ENCODE assay signal across 8 cellular contexts in genomic region chr16:23640669-23640958, GRCh38. TPM values are rescaled to one million over a fixed set of nuclear protein-coding genes. Genes with fewer than 3 reads are reported as not detected.
A peak's percentile ranks its signal among the peaks of the same experiment; 100 is the strongest.
DNase-seq lines count a peak whose midpoint lies in the region; ATAC-seq, FAIRE-seq and TF ChIP-seq lines count a peak whose summit lies in the region.

No MANE protein-coding gene starts in this region.

- CTCF ChIA-PET in Caco-2 (lab: Charles Lee) = no interaction called here

- intact Hi-C loops in Caco-2 (cut with micrococcal nuclease; ENCODE audit: unreplicated experiment) (loop anchor here (5.0 kb wide), 1 partner anchor 37 kb away; the partner anchor contains the start of gene PLK1), adrenal gland (cut with DNase I) (no loop called here), kidney (cut with DNase I) (no loop called here)

- no peak for TF ChIP-seq CTCF in Caco-2 (IDR thresholded peaks at IDR 0.05; ENCODE audit: insufficient read depth in 1 of 2, low read depth in 1 of 2, low read length in 1 of 2, severe bottlenecking in 1 of 2, unreplicated experiment in 1 of 2)
- TF ChIP-seq CTCF in adrenal gland (IDR thresholded peaks at IDR 0.05) = no peak
- no peak for TF ChIP-seq CTCF in kidney (IDR thresholded peaks at IDR 0.05; ENCODE audit: borderline replicate concordance, extremely low read depth, insufficient read depth)
- no peak for TF ChIP-seq CTCF in thoracic aorta (IDR thresholded peaks at IDR 0.05)

- peaks cover 6% of the 10 kb centered on the region for H3K4me1 Mint-ChIP-seq in Caco-2 (ENCODE audit: low read depth, unreplicated experiment)

- no peak for TF ChIP-seq POLR2A in adrenal gland (IDR thresholded peaks at IDR 0.05)

- DNase-seq in Caco-2 = peak in 1 of 2 experiments; percentile 13
- peak; percentile 4 for DNase-seq in HTR-8/SVneo (ENCODE audit: insufficient read length, low spot score)
- no peak for DNase-seq in adrenal gland
- DNase-seq in kidney = no peak
- no peak for DNase-seq in thoracic aorta (ENCODE audit: low spot score)
- DNase-seq in kidney glomerular epithelial cell (lab: John Stamatoyannopoulos, UW) = no peak
- DNase-seq in activated effector memory CD4-positive, alpha-beta T cell treated with anti-CD3 and anti-CD28 coated beads, Interleukin-2, amount 50 U/mL, for 16 hours = no peak

- no TSS peak for BruUV-seq in Caco-2 (replicated peaks; lab: Mats Ljungman, UMichigan)

- no peak for ATAC-seq in thoracic aorta (ENCODE audit: insufficient number of reproducible peaks, low FRiP score, low read depth)
- ATAC-seq in GM21390 (IDR thresholded peaks at IDR 0.05; ENCODE audit: unreplicated experiment) = no peak

- H3K27me3 ChIP-seq in Caco-2 (replicated peaks; ENCODE audit: control insufficient read depth, insufficient read depth, low read length) = no peaks in the 10 kb centered on the region
- no peaks in the 10 kb centered on the region for H3K27me3 ChIP-seq in adrenal gland
- no peaks in the 10 kb centered on the region for H3K27me3 ChIP-seq in thoracic aorta (replicated peaks; ENCODE audit: insufficient read depth)

- POLR2A ChIA-PET in Caco-2 (lab: Charles Lee) = no interaction called here

- no peaks in the 10 kb centered on the region for H3K9me3 Mint-ChIP-seq in Caco-2 (ENCODE audit: unreplicated experiment)

- H3K9ac ChIP-seq in kidney (ENCODE audit: low read length in 2 of 2) = peak overlapping the region; percentile 89 to 97

- H3K27ac ChIP-seq in adrenal gland (peak overlapping the region in 4 of 5 donors; percentile 75 to 94 (median 81)), kidney (ENCODE audit: low read depth in 2 of 2, low read length in 2 of 2) (peak overlapping the region; percentile 47 to 76), thoracic aorta (peak overlapping the region; percentile 63 to 69)

- no peaks in the 10 kb centered on the region for H3K27me3 Mint-ChIP-seq in Caco-2 (ENCODE audit: insufficient read depth, unreplicated experiment)

- peak overlapping the region; percentile 93 for H3K27ac Mint-ChIP-seq in Caco-2 (ENCODE audit: unreplicated experiment)

- FAIRE-seq in HTR-8/SVneo (lab: Jason Lieb, UNC) (no peak), kidney (lab: Jason Lieb, UNC) (no peak)

- H3K9me3 ChIP-seq in Caco-2 = no peaks in the 10 kb centered on the region
- no peaks in the 10 kb centered on the region for H3K9me3 ChIP-seq in adrenal gland (replicated peaks in 1 of 3)
- H3K9me3 ChIP-seq in kidney (ENCODE audit: control insufficient read depth in 1 of 2, low read length in 2 of 2) = no peaks in the 10 kb centered on the region
- no peaks in the 10 kb centered on the region for H3K9me3 ChIP-seq in thoracic aorta

- 0 to 4% (median 2%) methylated on average over 9 of the region's 9 CpGs for WGBS in adrenal gland, 4 donors

- no peaks in the 10 kb centered on the region for H3K4me1 ChIP-seq in Caco-2
- peaks cover 15 to 21% of the 10 kb centered on the region in 2 donors for H3K4me1 ChIP-seq in adrenal gland (replicated peaks in 1 of 2)
- H3K4me1 ChIP-seq in kidney (ENCODE audit: control insufficient read depth in 1 of 2, insufficient read depth in 1 of 2, low read depth in 1 of 2, low read length in 2 of 2) = peaks cover 3 to 15% of the 10 kb centered on the region in 2 donors
- peaks cover 16 to 24% of the 10 kb centered on the region in 2 donors for H3K4me1 ChIP-seq in thoracic aorta (ENCODE audit: control insufficient read depth in 1 of 2, low read depth in 2 of 2)

- peaks cover 46% of the 10 kb centered on the region for H3K36me3 Mint-ChIP-seq in Caco-2 (ENCODE audit: insufficient read depth, unreplicated experiment)

- H3K4me3 ChIP-seq in Caco-2 (ENCODE audit: low read depth, low read length) (peak overlapping the region; percentile 99), adrenal gland (peak overlapping the region; percentile 69 to 100 (median 98)), kidney (ENCODE audit: low read length in 2 of 2) (peak overlapping the region; percentile 99), thoracic aorta (peak overlapping the region; percentile 99)

- peak overlapping the region; percentile 96 for H3K4me3 Mint-ChIP-seq in Caco-2 (ENCODE audit: unreplicated experiment)

- H3K36me3 ChIP-seq in Caco-2 (ENCODE audit: control insufficient read depth, insufficient read depth, low read length) (no peaks in the 10 kb centered on the region), adrenal gland (replicated peaks in 1 of 2) (peaks cover 0 to 48% of the 10 kb centered on the region in 2 donors), kidney (ENCODE audit: control insufficient read depth in 1 of 2, insufficient read depth in 2 of 2, low read length in 2 of 2) (peaks cover 6 to 11% of the 10 kb centered on the region in 2 donors), thoracic aorta (peaks cover 9% of the 10 kb centered on the region)

RNA-seq across cellular contexts. Expression of gene PALB2, which starts 0.5 kb away (rescaled TPM):
- 19.4 and 20.5 TPM in 2 replicates for total RNA-seq in Caco-2 (2022)
- total RNA-seq in adrenal gland = 10 to 100 TPM in 3 of 8 donors, 1 to 10 TPM in 5; 2.8 to 12.9 (median 9.2) TPM
- polyA plus RNA-seq in adrenal gland = 10 to 100 TPM in 2 of 3 donors, 1 to 10 TPM in 1; 9.6 to 16.4 (median 11.8) TPM
- total RNA-seq in kidney = 11.7 TPM
- 5.7 TPM for polyA plus RNA-seq in kidney (ENCODE audit: insufficient read depth, low read depth, low replicate concordance)
- total RNA-seq in thoracic aorta = 10 to 100 TPM in 1 of 2 donors, 1 to 10 TPM in 1; 5.1 to 14.2 TPM

RNA-seq across cellular contexts. Expression of gene DCTN5, which starts 0.7 kb away (rescaled TPM):
- total RNA-seq in Caco-2 (2022) (91.0 and 101 TPM in 2 replicates), adrenal gland (10 to 100 TPM; 22.7 to 62.7 (median 36.1) TPM), kidney (60.5 TPM), thoracic aorta (10 to 100 TPM; 23.5 to 38.3 TPM)
- polyA plus RNA-seq in adrenal gland (10 to 100 TPM in 1 of 3 donors, 1 to 10 TPM in 2; 7.9 to 64.4 (median 9.8) TPM), kidney (ENCODE audit: insufficient read depth, low read depth, low replicate concordance) (36.5 TPM)

RNA-seq across cellular contexts. Expression of gene PLK1, which starts 38.1 kb away (rescaled TPM):
- total RNA-seq in Caco-2 (2022) (104 and 114 TPM in 2 replicates), adrenal gland (1 to 10 TPM in 6 of 8 donors, under 1 TPM in 2; 0.18 to 4.7 (median 2.6) TPM), kidney (2.5 TPM), thoracic aorta (1 to 10 TPM; 1.2 to 7.2 TPM)
- polyA plus RNA-seq in adrenal gland (1 to 10 TPM; 1.2 to 2.8 (median 2.6) TPM), kidney (ENCODE audit: insufficient read depth, low read depth, low replicate concordance) (0.71 TPM)

RNA-seq across cellular contexts. Expression of gene NDUFAB1, which starts 44.5 kb away (rescaled TPM):
- total RNA-seq in Caco-2 (2022) (83.4 and 87.1 TPM in 2 replicates), adrenal gland (100 to 1,000 TPM; 103 to 194 (median 126) TPM), kidney (66.6 TPM), thoracic aorta (10 to 100 TPM; 48.7 to 63.1 TPM)
- polyA plus RNA-seq in adrenal gland (100 to 1,000 TPM in 1 of 3 donors, 10 to 100 TPM in 2; 67.6 to 170 (median 81.6) TPM), kidney (ENCODE audit: insufficient read depth, low read depth, low replicate concordance) (374 TPM)

Comparison
In these comparisons a context has a peak if more than half of its experiments do, and no peak if none do; other contexts are left out.
1. RNA of gene PLK1, which starts 38.1 kb away (total RNA-seq): 104 to 114 TPM in Caco-2; 1.2 to 7.2 TPM in thoracic aorta, 0.18 to 4.7 TPM in adrenal gland and 2.5 TPM in kidney (single experiment); every median in the first group is over 10 times any median in the second.
2. Peak in every context shown above with its lines, with median percentiles within 50 percentile points of each other: H3K4me3 ChIP-seq and H3K27ac ChIP-seq.